In the genomic region with DNA sequence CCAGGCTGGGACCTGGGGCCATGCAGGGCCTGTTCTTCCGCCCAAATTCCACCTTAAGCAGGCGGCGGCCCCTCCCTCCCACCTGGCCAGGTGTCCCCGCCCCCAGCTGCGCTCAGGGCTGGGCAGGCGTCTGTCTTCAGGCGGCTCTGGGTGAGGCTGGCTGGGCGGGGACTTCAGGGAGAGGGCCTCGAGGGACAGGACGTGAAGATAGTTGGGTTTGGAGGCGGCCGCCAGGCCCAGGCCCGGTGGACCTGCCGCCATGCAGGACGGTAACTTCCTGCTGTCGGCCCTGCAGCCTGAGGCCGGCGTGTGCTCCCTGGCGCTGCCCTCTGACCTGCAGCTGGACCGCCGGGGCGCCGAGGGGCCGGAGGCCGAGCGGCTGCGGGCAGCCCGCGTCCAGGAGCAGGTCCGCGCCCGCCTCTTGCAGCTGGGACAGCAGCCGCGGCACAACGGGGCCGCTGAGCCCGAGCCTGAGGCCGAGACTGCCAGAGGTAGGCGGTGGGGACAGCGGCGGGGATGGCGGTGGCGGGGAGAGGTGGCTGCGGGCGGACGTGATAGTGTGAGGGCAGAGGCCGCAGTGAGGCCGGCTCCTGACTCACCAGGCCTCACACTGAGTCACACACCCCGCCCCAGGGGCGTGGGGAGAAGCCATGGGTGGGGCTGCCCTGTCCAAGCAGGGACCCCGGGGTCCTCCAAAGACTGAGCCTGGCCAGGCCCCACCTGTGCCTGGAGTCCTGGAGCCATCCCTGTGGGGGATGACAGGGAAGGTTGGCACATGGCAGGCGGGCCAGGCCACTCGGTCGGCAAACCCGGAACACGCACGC, we compare ENCODE assay signal across 2 cellular contexts.
TF ChIP-seq lines count a peak whose summit lies in the region.

A gene with protein sequence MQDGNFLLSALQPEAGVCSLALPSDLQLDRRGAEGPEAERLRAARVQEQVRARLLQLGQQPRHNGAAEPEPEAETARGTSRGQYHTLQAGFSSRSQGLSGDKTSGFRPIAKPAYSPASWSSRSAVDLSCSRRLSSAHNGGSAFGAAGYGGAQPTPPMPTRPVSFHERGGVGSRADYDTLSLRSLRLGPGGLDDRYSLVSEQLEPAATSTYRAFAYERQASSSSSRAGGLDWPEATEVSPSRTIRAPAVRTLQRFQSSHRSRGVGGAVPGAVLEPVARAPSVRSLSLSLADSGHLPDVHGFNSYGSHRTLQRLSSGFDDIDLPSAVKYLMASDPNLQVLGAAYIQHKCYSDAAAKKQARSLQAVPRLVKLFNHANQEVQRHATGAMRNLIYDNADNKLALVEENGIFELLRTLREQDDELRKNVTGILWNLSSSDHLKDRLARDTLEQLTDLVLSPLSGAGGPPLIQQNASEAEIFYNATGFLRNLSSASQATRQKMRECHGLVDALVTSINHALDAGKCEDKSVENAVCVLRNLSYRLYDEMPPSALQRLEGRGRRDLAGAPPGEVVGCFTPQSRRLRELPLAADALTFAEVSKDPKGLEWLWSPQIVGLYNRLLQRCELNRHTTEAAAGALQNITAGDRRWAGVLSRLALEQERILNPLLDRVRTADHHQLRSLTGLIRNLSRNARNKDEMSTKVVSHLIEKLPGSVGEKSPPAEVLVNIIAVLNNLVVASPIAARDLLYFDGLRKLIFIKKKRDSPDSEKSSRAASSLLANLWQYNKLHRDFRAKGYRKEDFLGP (plus strand): TSS at position 176 of the 824 bp plus-strand sequence. CDS start 84 bp downstream, at position 260.

TF ChIP-seq in HepG2, 621 proteins besides CTCF, POLR2A, EP300 and RAD21 (continued from another document and continues in another):
- TF ChIP-seq, protein P1, sequence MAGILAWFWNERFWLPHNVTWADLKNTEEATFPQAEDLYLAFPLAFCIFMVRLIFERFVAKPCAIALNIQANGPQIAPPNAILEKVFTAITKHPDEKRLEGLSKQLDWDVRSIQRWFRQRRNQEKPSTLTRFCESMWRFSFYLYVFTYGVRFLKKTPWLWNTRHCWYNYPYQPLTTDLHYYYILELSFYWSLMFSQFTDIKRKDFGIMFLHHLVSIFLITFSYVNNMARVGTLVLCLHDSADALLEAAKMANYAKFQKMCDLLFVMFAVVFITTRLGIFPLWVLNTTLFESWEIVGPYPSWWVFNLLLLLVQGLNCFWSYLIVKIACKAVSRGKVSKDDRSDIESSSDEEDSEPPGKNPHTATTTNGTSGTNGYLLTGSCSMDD (CRISPR knock-in tag; IDR thresholded peaks at IDR 0.05): no peak
- TF ChIP-seq TCF12 (IDR thresholded peaks at IDR 0.05): no peak
- TF ChIP-seq TCF12 (CRISPR knock-in tag; IDR thresholded peaks at IDR 0.05): peak; percentile 34; the same call in 1 of the 2 replicates
- TF ChIP-seq HNRNPK (IDR thresholded peaks at IDR 0.05; ENCODE audit: low read depth, low read length, poor library complexity, severe bottlenecking): peak; percentile 69
- TF ChIP-seq IRF2 (CRISPR knock-in tag; IDR thresholded peaks at IDR 0.05): 0 out of 2 replicates have a peak, but pooled peaks have one; percentile 5
- peak; percentile 56 for TF ChIP-seq TAF1 (CRISPR knock-in tag; IDR thresholded peaks at IDR 0.05)
- TF ChIP-seq, protein P2, sequence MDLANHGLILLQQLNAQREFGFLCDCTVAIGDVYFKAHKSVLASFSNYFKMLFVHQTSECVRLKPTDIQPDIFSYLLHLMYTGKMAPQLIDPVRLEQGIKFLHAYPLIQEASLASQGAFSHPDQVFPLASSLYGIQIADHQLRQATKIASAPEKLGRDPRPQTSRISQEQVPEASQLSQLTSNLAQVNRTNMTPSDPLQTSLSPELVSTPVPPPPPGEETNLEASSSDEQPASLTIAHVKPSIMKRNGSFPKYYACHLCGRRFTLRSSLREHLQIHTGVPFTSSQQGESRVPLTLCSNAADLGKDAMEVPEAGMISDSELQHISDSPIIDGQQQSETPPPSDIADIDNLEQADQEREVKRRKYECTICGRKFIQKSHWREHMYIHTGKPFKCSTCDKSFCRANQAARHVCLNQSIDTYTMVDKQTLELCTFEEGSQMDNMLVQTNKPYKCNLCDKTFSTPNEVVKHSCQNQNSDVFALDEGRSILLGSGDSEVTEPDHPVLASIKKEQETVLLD (CRISPR knock-in tag; IDR thresholded peaks at IDR 0.05; ENCODE audit: low read depth): 0 out of 2 replicates have a peak, but pooled peaks have one; percentile 9
- no peak for TF ChIP-seq ISX (CRISPR knock-in tag; conservative IDR thresholded peaks at IDR 0.05)
- TF ChIP-seq, protein P3, sequence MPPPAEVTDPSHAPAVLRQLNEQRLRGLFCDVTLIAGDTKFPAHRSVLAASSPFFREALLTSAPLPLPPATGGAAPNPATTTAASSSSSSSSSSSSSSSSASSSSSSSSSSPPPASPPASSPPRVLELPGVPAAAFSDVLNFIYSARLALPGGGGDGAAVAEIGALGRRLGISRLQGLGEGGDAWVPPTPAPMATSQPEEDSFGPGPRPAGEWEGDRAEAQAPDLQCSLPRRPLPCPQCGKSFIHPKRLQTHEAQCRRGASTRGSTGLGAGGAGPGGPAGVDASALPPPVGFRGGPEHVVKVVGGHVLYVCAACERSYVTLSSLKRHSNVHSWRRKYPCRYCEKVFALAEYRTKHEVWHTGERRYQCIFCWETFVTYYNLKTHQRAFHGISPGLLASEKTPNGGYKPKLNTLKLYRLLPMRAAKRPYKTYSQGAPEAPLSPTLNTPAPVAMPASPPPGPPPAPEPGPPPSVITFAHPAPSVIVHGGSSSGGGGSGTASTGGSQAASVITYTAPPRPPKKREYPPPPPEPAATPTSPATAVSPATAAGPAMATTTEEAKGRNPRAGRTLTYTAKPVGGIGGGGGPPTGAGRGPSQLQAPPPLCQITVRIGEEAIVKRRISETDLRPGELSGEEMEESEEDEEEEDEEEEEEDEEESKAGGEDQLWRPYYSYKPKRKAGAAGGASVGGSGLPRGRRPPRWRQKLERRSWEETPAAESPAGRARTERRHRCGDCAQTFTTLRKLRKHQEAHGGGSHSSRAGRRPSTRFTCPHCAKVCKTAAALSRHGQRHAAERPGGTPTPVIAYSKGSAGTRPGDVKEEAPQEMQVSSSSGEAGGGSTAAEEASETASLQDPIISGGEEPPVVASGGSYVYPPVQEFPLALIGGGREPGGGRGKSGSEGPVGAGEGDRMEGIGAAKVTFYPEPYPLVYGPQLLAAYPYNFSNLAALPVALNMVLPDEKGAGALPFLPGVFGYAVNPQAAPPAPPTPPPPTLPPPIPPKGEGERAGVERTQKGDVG (CRISPR knock-in tag; IDR thresholded peaks at IDR 0.05; ENCODE audit: borderline replicate concordance): 0 out of 2 replicates have a peak, but pooled peaks have one; percentile 9
- TF ChIP-seq ZNF768 (CRISPR knock-in tag; IDR thresholded peaks at IDR 0.05): peak; percentile 48; the same call in 1 of the 2 replicates
- peak; percentile 77; the same call in 1 of the 2 replicates for TF ChIP-seq YEATS4 (CRISPR knock-in tag; IDR thresholded peaks at IDR 0.05; ENCODE audit: borderline replicate concordance)
- TF ChIP-seq ZNF160 (CRISPR knock-in tag; IDR thresholded peaks at IDR 0.05): no peak
- TF ChIP-seq CREB1 (IDR thresholded peaks at IDR 0.05): no peak
- no peak for TF ChIP-seq CREB1 (CRISPR knock-in tag; IDR thresholded peaks at IDR 0.05)
- TF ChIP-seq ZNF451 (CRISPR knock-in tag; IDR thresholded peaks at IDR 0.05): peak; percentile 66; the same call in 1 of the 2 replicates
- no peak; the same call in 1 of the 2 replicates for TF ChIP-seq RXRA (CRISPR knock-in tag; IDR thresholded peaks at IDR 0.05)
- peak; percentile 58; the same call in 1 of the 2 replicates for TF ChIP-seq ZSCAN12 (CRISPR knock-in tag; IDR thresholded peaks at IDR 0.05)
- TF ChIP-seq ZNF841 (CRISPR knock-in tag; IDR thresholded peaks at IDR 0.05; ENCODE audit: borderline replicate concordance): no peak
- TF ChIP-seq SATB2 (CRISPR knock-in tag; IDR thresholded peaks at IDR 0.05): 0 out of 2 replicates have a peak, but pooled peaks have one; percentile 44
- no peak for TF ChIP-seq ZNF468 (CRISPR knock-in tag; IDR thresholded peaks at IDR 0.05)

TF ChIP-seq in K562, 482 proteins besides CTCF, POLR2A, EP300 and RAD21 (continued from another document and continues in another):
- TF ChIP-seq, protein P4, sequence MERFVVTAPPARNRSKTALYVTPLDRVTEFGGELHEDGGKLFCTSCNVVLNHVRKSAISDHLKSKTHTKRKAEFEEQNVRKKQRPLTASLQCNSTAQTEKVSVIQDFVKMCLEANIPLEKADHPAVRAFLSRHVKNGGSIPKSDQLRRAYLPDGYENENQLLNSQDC (CRISPR knock-in tag; IDR thresholded peaks at IDR 0.05): no peak
- TF ChIP-seq SREBF1 (IDR thresholded peaks at IDR 0.05; ENCODE audit: borderline replicate concordance, low read depth, low read length) (no peak), HMGN3 (IDR thresholded peaks at IDR 0.05; ENCODE audit: borderline replicate concordance, extremely low read depth, insufficient read length, low read depth, low read length) (peak; percentile 42), TAF1 (IDR thresholded peaks at IDR 0.05; ENCODE audit: control insufficient read depth, extremely low read depth, insufficient read depth, low read length, severe bottlenecking) (peak; percentile 53), EP400 (IDR thresholded peaks at IDR 0.05) (peak; percentile 86), C11orf30 (IDR thresholded peaks at IDR 0.05; ENCODE audit: low read depth) (no peak), HDAC1 (IDR thresholded peaks at IDR 0.05) (peak in 1 of 2 experiments; percentile 48; a peak in 2 of 4 replicates), HDAC2 (IDR thresholded peaks at IDR 0.05) (peak; percentile 24; the same call in 1 of the 2 replicates), SRSF7 (optimal IDR thresholded peaks at IDR 0.05; ENCODE audit: low read depth, low read length) (peak; percentile 61), ILK (tag; IDR thresholded peaks at IDR 0.05; ENCODE audit: borderline replicate concordance, low read depth) (no peak), PHF20 (IDR thresholded peaks at IDR 0.05; ENCODE audit: partially characterized antibody) (no peak), ZNF57 (CRISPR knock-in tag; IDR thresholded peaks at IDR 0.05) (no peak), TCF7L2 (IDR thresholded peaks at IDR 0.05; ENCODE audit: low read depth, low read length) (no peak), ERF (CRISPR knock-in tag; IDR thresholded peaks at IDR 0.05) (no peak), CHD1 (IDR thresholded peaks at IDR 0.05; ENCODE audit: low read length) (peak; percentile 36)
- TF ChIP-seq, protein P5, sequence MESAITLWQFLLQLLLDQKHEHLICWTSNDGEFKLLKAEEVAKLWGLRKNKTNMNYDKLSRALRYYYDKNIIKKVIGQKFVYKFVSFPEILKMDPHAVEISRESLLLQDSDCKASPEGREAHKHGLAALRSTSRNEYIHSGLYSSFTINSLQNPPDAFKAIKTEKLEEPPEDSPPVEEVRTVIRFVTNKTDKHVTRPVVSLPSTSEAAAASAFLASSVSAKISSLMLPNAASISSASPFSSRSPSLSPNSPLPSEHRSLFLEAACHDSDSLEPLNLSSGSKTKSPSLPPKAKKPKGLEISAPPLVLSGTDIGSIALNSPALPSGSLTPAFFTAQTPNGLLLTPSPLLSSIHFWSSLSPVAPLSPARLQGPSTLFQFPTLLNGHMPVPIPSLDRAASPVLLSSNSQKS (CRISPR knock-in tag; IDR thresholded peaks at IDR 0.05): no peak
- TF ChIP-seq, protein P6, sequence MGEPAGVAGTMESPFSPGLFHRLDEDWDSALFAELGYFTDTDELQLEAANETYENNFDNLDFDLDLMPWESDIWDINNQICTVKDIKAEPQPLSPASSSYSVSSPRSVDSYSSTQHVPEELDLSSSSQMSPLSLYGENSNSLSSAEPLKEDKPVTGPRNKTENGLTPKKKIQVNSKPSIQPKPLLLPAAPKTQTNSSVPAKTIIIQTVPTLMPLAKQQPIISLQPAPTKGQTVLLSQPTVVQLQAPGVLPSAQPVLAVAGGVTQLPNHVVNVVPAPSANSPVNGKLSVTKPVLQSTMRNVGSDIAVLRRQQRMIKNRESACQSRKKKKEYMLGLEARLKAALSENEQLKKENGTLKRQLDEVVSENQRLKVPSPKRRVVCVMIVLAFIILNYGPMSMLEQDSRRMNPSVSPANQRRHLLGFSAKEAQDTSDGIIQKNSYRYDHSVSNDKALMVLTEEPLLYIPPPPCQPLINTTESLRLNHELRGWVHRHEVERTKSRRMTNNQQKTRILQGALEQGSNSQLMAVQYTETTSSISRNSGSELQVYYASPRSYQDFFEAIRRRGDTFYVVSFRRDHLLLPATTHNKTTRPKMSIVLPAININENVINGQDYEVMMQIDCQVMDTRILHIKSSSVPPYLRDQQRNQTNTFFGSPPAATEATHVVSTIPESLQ (CRISPR knock-in tag; IDR thresholded peaks at IDR 0.05): 0 out of 2 replicates have a peak, but pooled peaks have one; percentile 66
- TF ChIP-seq, protein P7, sequence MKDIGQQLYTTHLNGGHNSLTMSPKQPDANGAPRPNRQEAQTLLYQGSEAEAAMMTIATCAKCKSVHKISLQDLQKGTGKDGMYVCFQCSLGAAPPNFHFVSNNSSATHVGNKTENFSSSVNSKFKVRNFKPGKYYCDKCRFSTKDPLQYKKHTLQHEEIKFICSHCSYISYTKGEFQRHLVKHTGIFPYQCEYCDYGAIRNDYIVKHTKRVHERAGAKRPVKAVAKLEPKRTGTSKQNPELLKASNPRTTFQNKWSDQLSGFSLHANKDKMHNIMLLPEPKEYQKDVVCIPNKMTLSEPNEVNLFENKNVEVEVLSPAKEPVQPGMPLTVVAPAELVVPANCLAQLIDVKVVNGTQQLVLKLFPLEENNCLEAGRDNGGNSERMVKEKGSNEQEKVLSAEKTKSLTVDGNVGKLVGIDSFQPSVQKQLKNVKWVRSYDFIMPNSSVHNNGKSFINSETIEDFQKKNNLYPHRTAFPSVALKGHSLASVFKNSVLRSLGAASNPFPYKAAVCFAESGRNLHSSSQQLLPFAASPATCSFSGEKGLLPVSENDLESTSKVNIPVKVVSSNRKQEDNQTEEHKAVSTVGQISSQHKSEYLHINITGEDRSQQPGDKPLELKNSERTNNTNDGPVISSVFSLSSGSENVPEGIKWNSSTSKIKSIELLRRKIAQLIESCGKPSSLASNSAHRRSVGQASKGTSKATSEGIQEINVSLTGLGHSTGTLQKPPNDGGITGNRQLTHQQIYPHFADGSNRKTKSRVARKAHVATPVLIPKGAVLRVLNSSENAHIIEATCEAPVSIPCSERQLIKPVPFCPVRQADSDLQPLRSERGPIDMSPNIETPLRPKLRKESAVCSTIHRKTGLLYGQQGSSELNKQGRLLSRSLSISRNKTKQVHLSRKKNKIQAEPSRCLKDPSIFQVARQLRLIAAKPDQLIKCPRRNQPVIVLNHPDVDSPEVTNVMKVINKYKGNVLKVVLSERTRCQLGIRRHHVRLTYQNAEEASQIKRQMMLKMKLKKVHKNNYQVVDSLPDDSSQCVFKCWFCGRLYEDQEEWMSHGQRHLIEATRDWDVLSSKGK (CRISPR knock-in tag; IDR thresholded peaks at IDR 0.05): no peak
- TF ChIP-seq, protein P2 (IDR thresholded peaks at IDR 0.05): peak; percentile 67; the same call in 1 of the 2 replicates
- TF ChIP-seq, protein P8, sequence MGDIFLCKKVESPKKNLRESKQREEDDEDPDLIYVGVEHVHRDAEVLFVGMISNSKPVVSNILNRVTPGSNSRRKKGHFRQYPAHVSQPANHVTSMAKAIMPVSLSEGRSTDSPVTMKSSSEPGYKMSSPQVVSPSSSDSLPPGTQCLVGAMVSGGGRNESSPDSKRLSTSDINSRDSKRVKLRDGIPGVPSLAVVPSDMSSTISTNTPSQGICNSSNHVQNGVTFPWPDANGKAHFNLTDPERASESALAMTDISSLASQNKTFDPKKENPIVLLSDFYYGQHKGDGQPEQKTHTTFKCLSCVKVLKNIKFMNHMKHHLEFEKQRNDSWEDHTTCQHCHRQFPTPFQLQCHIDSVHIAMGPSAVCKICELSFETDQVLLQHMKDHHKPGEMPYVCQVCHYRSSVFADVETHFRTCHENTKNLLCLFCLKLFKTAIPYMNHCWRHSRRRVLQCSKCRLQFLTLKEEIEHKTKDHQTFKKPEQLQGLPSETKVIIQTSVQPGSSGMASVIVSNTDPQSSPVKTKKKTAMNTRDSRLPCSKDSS (IDR thresholded peaks at IDR 0.05; ENCODE audit: low read depth, partially characterized antibody): no peak
